ENCODE assay signal across 14 cellular contexts in genomic region chrX:44997282-44997813, GRCh38.
DNase-seq lines count a peak whose midpoint lies in the region; ATAC-seq and TF ChIP-seq lines count a peak whose summit lies in the region.
"Had no signal": no experiment of that assay in that cellular context is flagged by ENCODE, and none has a peak within 500 bp of the region (broad histone marks: within the 10 kb centered on the region; RNA-seq: fewer than 3 reads in every experiment).

No MANE protein-coding gene starts in this region.

- H3K27ac ChIP-seq in endodermal cell (ENCODE audit: low read depth, low read length) (no peak overlapping the region), upper lobe of right lung (no peak overlapping the region), neuronal stem cell (replicated peaks; ENCODE audit: low read length) (no peak overlapping the region)
- H3K27ac ChIP-seq: breast epithelium, neural progenitor cell had no signal

- no peak overlapping the region for H2BK120ac ChIP-seq in neuronal stem cell (ENCODE audit: low read depth, low read length)

- no peak overlapping the region for H2BK15ac ChIP-seq in neuronal stem cell (ENCODE audit: low read length)

- peaks cover 47% of the 10 kb centered on the region for H3K4me1 Mint-ChIP-seq in activated naive CD4-positive, alpha-beta T cell treated with anti-CD3 and anti-CD28 coated beads, Interleukin-2, amount 10 ng/mL, durations not matched to agents 7 days and 5 days
- peaks cover 13% of the 10 kb centered on the region for H3K4me1 Mint-ChIP-seq in endodermal cell
- H3K4me1 Mint-ChIP-seq: neural progenitor cell had no signal

- no peak overlapping the region for H3K4me2 ChIP-seq in neuronal stem cell (ENCODE audit: insufficient read depth, low read length, poor library complexity, severe bottlenecking)
- H3K4me2 ChIP-seq: neural progenitor cell had no signal

- intact Hi-C loops in upper lobe of right lung (cut with DNase I): no loop called here

- no peak overlapping the region for H2AK5ac ChIP-seq in neuronal stem cell (ENCODE audit: low read depth, low read length)

- peak; percentile 39 for ATAC-seq in upper lobe of right lung

- H3K27ac Mint-ChIP-seq in activated naive CD4-positive, alpha-beta T cell treated with anti-CD3 and anti-CD28 coated beads, Interleukin-2, amount 10 ng/mL, durations not matched to agents 7 days and 5 days: peak overlapping the region; percentile 54
- peak overlapping the region; percentile 24 for H3K27ac Mint-ChIP-seq in endodermal cell
- H3K27ac Mint-ChIP-seq: neural progenitor cell had no signal

- H3K9me3 ChIP-seq in endodermal cell (ENCODE audit: control insufficient read depth, low read length) (no peaks in the 10 kb centered on the region), upper lobe of right lung (no peaks in the 10 kb centered on the region), neuronal stem cell (replicated peaks in 1 of 2; ENCODE audit: control insufficient read depth in 2 of 2, insufficient read depth in 1 of 2, low read depth in 1 of 2, low read length in 2 of 2) (no peaks in the 10 kb centered on the region)
- H3K9me3 ChIP-seq: breast epithelium had no signal

- no peaks in the 10 kb centered on the region for H3K4me1 ChIP-seq in endodermal cell (ENCODE audit: control insufficient read depth, insufficient read depth, low read length)
- peaks cover 5% of the 10 kb centered on the region for H3K4me1 ChIP-seq in upper lobe of right lung
- no peaks in the 10 kb centered on the region for H3K4me1 ChIP-seq in neuronal stem cell (ENCODE audit: control insufficient read depth in 2 of 2, insufficient read depth in 1 of 2, low read depth in 1 of 2, low read length in 2 of 2)

- no peak overlapping the region for H3K14ac ChIP-seq in neuronal stem cell (ENCODE audit: low read length)

- no peak overlapping the region for H3K23ac ChIP-seq in neuronal stem cell (ENCODE audit: low read depth, low read length, poor library complexity)

- peak; percentile 20 for DNase-seq in activated naive CD4-positive, alpha-beta T cell treated with anti-CD3 and anti-CD28 coated beads, Interleukin-2, amount 10 ng/mL, durations not matched to agents 7 days and 5 days
- no peak for DNase-seq in activated naive CD4-positive, alpha-beta T cell treated with Interleukin-2 at 50 U/mL for 16 hours
- DNase-seq in NOMO-1 (lab: John Stamatoyannopoulos, UW; ENCODE audit: unreplicated experiment in 2 of 2) (peak; percentile 65 to 75), endodermal cell (no peak), upper lobe of right lung (no peak), neuronal stem cell (ENCODE audit: low spot score) (no peak), NCI-H2107 (lab: John Stamatoyannopoulos, UW) (no peak), superior temporal gyrus (ENCODE audit: extremely low spot score) (no peak)
- DNase-seq: glutamatergic neuron, NCI-H2227 treated with DMSO at 0.1 percent for 48 hours, small intestine, T-helper 9 cell had no signal

- H4K8ac ChIP-seq in neuronal stem cell (ENCODE audit: low read depth, low read length): no peak overlapping the region

- no peak overlapping the region for H3K18ac ChIP-seq in neuronal stem cell (ENCODE audit: low read length)

- H3K27me3 Mint-ChIP-seq in activated naive CD4-positive, alpha-beta T cell treated with anti-CD3 and anti-CD28 coated beads, Interleukin-2, amount 10 ng/mL, durations not matched to agents 7 days and 5 days: no peaks in the 10 kb centered on the region
- no peaks in the 10 kb centered on the region for H3K27me3 Mint-ChIP-seq in endodermal cell (ENCODE audit: insufficient read depth)

- H3K36me3 ChIP-seq in endodermal cell (ENCODE audit: control insufficient read depth, insufficient read depth, low read length) (peaks cover 14% of the 10 kb centered on the region), upper lobe of right lung (no peaks in the 10 kb centered on the region), neuronal stem cell (replicated peaks in 1 of 2; ENCODE audit: control insufficient read depth in 2 of 2, insufficient read depth in 2 of 2, low read length in 2 of 2) (no peaks in the 10 kb centered on the region)
- H3K36me3 ChIP-seq: breast epithelium, neural progenitor cell had no signal

- no peak overlapping the region for H3K9ac ChIP-seq in endodermal cell (ENCODE audit: extremely low read depth, low read length, poor library complexity, severe bottlenecking)
- H3K9ac ChIP-seq in neuronal stem cell (ENCODE audit: low read depth, low read length, poor library complexity): no peak overlapping the region
- H3K9ac ChIP-seq: neural progenitor cell had no signal

- no peak overlapping the region for H3K4ac ChIP-seq in neuronal stem cell (ENCODE audit: low read length)

- H3K36me3 Mint-ChIP-seq in activated naive CD4-positive, alpha-beta T cell treated with anti-CD3 and anti-CD28 coated beads, Interleukin-2, amount 10 ng/mL, durations not matched to agents 7 days and 5 days: peaks cover 26% of the 10 kb centered on the region
- peaks cover 19% of the 10 kb centered on the region for H3K36me3 Mint-ChIP-seq in endodermal cell (ENCODE audit: low read depth)

- TF ChIP-seq CTCF in endodermal cell (conservative IDR thresholded peaks at IDR 0.05) (no peak), upper lobe of right lung (IDR thresholded peaks at IDR 0.05) (no peak)

- CTCF ChIA-PET in activated naive CD4-positive, alpha-beta T cell treated with anti-CD3 and anti-CD28 coated beads, Interleukin-2, amount 10 ng/mL, durations not matched to agents 7 days and 5 days (lab: Charles Lee): no interaction called here

- H4K91ac ChIP-seq in neuronal stem cell (ENCODE audit: low read depth, low read length, poor library complexity): no peak overlapping the region

- no peaks in the 10 kb centered on the region for H3K79me1 ChIP-seq in neuronal stem cell (ENCODE audit: low read depth, low read length)

- H2AFZ ChIP-seq in neuronal stem cell (ENCODE audit: low read length): no peak overlapping the region
- H2AFZ ChIP-seq: neural progenitor cell had no signal

- H2BK5ac ChIP-seq in neuronal stem cell (ENCODE audit: low read length): no peak overlapping the region

- no peak overlapping the region for H3K4me3 Mint-ChIP-seq in activated naive CD4-positive, alpha-beta T cell treated with anti-CD3 and anti-CD28 coated beads, Interleukin-2, amount 10 ng/mL, durations not matched to agents 7 days and 5 days
- no peak overlapping the region for H3K4me3 Mint-ChIP-seq in endodermal cell
- H3K4me3 Mint-ChIP-seq: neural progenitor cell had no signal

- no peaks in the 10 kb centered on the region for H3K27me3 ChIP-seq in endodermal cell (ENCODE audit: control insufficient read depth, insufficient read depth, low read length, poor library complexity, severe bottlenecking)
- no peaks in the 10 kb centered on the region for H3K27me3 ChIP-seq in upper lobe of right lung
- H3K27me3 ChIP-seq in neuronal stem cell (ENCODE audit: control insufficient read depth in 3 of 3, insufficient read depth in 3 of 3, low read depth in 1 of 3, low read length in 3 of 3): no peaks in the 10 kb centered on the region
- H3K27me3 ChIP-seq: breast epithelium, neural progenitor cell had no signal

- H3K4me3 ChIP-seq in endodermal cell (ENCODE audit: low read length) (no peak overlapping the region), upper lobe of right lung (no peak overlapping the region), neuronal stem cell (ENCODE audit: low read length in 2 of 2) (no peak overlapping the region)
- H3K4me3 ChIP-seq: breast epithelium, neural progenitor cell had no signal

- H2BK12ac ChIP-seq in neuronal stem cell (ENCODE audit: low read length): no peak overlapping the region

- H3K9me3 Mint-ChIP-seq in activated naive CD4-positive, alpha-beta T cell treated with anti-CD3 and anti-CD28 coated beads, Interleukin-2, amount 10 ng/mL, durations not matched to agents 7 days and 5 days: no peaks in the 10 kb centered on the region
- peaks cover 66% of the 10 kb centered on the region for H3K9me3 Mint-ChIP-seq in endodermal cell

- 96% methylated on average over 9 of the region's 10 CpGs; no CpG with 5 or more reads in 1 of the 2 experiments for WGBS in endodermal cell (ENCODE audit: insufficient coverage in 1 of 2, insufficient read length in 1 of 2), 2 experiments
- WGBS in neuronal stem cell (ENCODE audit: extremely low coverage in 2 of 2, insufficient read length in 2 of 2, insufficient replicate concordance in 1 of 2), 2 donors: no CpG with 5 or more reads among the region's 10 CpGs

Comparison
In these comparisons a context has a peak if more than half of its experiments do, and no peak if none do; other contexts are left out.
1. DNase-seq: peak in activated naive CD4-positive, alpha-beta T cell treated with anti-CD3 and anti-CD28 coated beads, Interleukin-2, amount 10 ng/mL, durations not matched to agents 7 days and 5 days (single experiment) and NOMO-1 (2 of 2); none in activated naive CD4-positive, alpha-beta T cell treated with Interleukin-2 at 50 U/mL for 16 hours (single experiment), endodermal cell (single experiment), upper lobe of right lung (single experiment), neuronal stem cell (single experiment), NCI-H2107 (single experiment) and superior temporal gyrus (single experiment).